8 cellular contexts compared by ENCODE assay signal in genomic region chrX:49166914-49167739, GRCh38. TPM values are rescaled to one million over a fixed set of nuclear protein-coding genes. Genes with fewer than 3 reads are reported as not detected.
A peak's percentile ranks its signal among the peaks of the same experiment; 100 is the strongest.
DNase-seq lines count a peak whose midpoint lies in the region; ATAC-seq, FAIRE-seq and TF ChIP-seq lines count a peak whose summit lies in the region.

No MANE protein-coding gene starts in this region.

- H3K27ac Mint-ChIP-seq in brain, result peak overlapping the region; percentile 33 to 84 (median 56)

- peak overlapping the region; percentile 59 to 74 (median 68) for H3K4me3 Mint-ChIP-seq in brain

- peak overlapping the region; percentile 35 for H3K4me3 ChIP-seq in Jurkat, Clone E6-1 (ENCODE audit: low read length)

- FAIRE-seq in islet of Langerhans (lab: Jason Lieb, UNC), result peak; percentile 66

- no peaks in the 10 kb centered on the region for H3K36me3 Mint-ChIP-seq in brain

- no peak for TF ChIP-seq CTCF in brain (conservative IDR thresholded peaks at IDR 0.05)

- peak; percentile 63 for DNase-seq in Jurkat, Clone E6-1 (ENCODE audit: low read depth, low spot score)
- DNase-seq in T1000 (lab: John Stamatoyannopoulos, UW) (peak; percentile 75), NCI-H1048 (lab: John Stamatoyannopoulos, UW) (no peak), iPS-NIHi7 (ENCODE audit: extremely low spot score) (no peak)
- peak; percentile 71 for DNase-seq in stimulated activated CD4-positive, alpha-beta T cell treated with anti-CD3 and anti-CD28 coated beads, Interleukin-1b, Interleukin-23, amount 100 ng/mL, for 48 hours

- peaks cover 0 to 33% (median 9%) of the 10 kb centered on the region in 5 experiments for H3K9me3 Mint-ChIP-seq in brain

- H3K4me1 Mint-ChIP-seq in brain, result peaks cover 17% of the 10 kb centered on the region

- peaks cover 18% of the 10 kb centered on the region for H3K27me3 Mint-ChIP-seq in brain

- peak; percentile 40 for ATAC-seq in GM18511 (IDR thresholded peaks at IDR 0.05; ENCODE audit: unreplicated experiment)

RNA-seq across cellular contexts. Expression of gene MAGIX, which starts 4.6 kb away (rescaled TPM):
- 1.6 TPM for polyA plus RNA-seq in Jurkat, Clone E6-1 (2012; ENCODE audit: insufficient read depth, insufficient read length)
- polyA plus RNA-seq in brain (ENCODE audit: insufficient read depth, low read depth, low replicate concordance), result 9.1 TPM

RNA-seq across cellular contexts. Expression of gene PLP2, which starts 4.6 kb away (rescaled TPM):
- 83.7 TPM for polyA plus RNA-seq in Jurkat, Clone E6-1 (2012; ENCODE audit: insufficient read depth, insufficient read length)
- polyA plus RNA-seq in brain (ENCODE audit: insufficient read depth, low read depth, low replicate concordance), result 164 TPM

RNA-seq across cellular contexts. Expression of gene PRICKLE3, which starts 19.0 kb away (rescaled TPM):
- polyA plus RNA-seq in Jurkat, Clone E6-1 (2012; ENCODE audit: insufficient read depth, insufficient read length), result 8.5 TPM
- polyA plus RNA-seq in brain (ENCODE audit: insufficient read depth, low read depth, low replicate concordance), result 2.1 TPM

RNA-seq across cellular contexts. Expression of gene SYP, which starts 32.9 kb away (rescaled TPM):
- polyA plus RNA-seq in Jurkat, Clone E6-1 (2012; ENCODE audit: insufficient read depth, insufficient read length), result 2.4 TPM
- 207 TPM for polyA plus RNA-seq in brain (ENCODE audit: insufficient read depth, low read depth, low replicate concordance)

RNA-seq across cellular contexts. Expression of gene GPKOW, which starts 43.6 kb away (rescaled TPM):
- polyA plus RNA-seq in Jurkat, Clone E6-1 (2012; ENCODE audit: insufficient read depth, insufficient read length), result 51.9 TPM
- 46.7 TPM for polyA plus RNA-seq in brain (ENCODE audit: insufficient read depth, low read depth, low replicate concordance)

Comparison
In these comparisons a context has a peak if more than half of its experiments do, and no peak if none do; other contexts are left out.
1. DNase-seq: peak in Jurkat, Clone E6-1 (single experiment), T1000 (single experiment) and stimulated activated CD4-positive, alpha-beta T cell treated with anti-CD3 and anti-CD28 coated beads, Interleukin-1b, Interleukin-23, amount 100 ng/mL, for 48 hours (single experiment); none in NCI-H1048 (single experiment) and iPS-NIHi7 (single experiment).